12 cellular contexts compared by ENCODE assay signal in the genomic region with DNA sequence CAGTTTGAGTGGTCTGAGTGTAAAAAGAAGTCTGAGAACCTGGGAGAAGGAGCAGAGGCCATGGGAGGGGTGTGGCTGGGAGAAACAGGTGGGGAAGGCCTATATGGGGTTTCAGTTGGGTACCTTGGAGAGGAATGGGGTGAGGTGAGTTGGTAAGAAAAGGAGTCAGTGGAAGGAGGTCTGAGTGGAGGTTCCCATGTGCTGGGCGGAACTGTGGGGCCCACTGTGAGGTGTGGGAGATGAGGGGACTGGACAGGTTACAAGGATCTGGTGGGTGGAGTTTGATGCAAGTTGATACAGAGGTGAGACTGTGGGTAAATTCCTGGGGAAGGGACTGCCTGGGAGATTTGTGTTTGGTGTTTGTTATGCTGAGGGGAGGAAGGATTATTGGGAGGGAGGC. TPM values are rescaled to one million over a fixed set of nuclear protein-coding genes. Genes with fewer than 3 reads are reported as not detected.
DNase-seq lines count a peak whose midpoint lies in the region; ATAC-seq and TF ChIP-seq lines count a peak whose summit lies in the region.
"Had no signal": no experiment of that assay in that cellular context is flagged by ENCODE, and none has a peak within 500 bp of the region (broad histone marks: within the 10 kb centered on the region; RNA-seq: fewer than 3 reads in every experiment).

No MANE protein-coding gene starts in this region.

- intact Hi-C loops in Right ventricle myocardium superior (cut with DNase I), result no loop called here

- H3K4me3 Mint-ChIP-seq in activated naive CD4-positive, alpha-beta T cell treated with anti-CD3 and anti-CD28 coated beads, Interleukin-2, amount 10 ng/mL, durations not matched to agents 7 days and 5 days, result peak overlapping the region; percentile 82
- peak overlapping the region; percentile 93 for H3K4me3 Mint-ChIP-seq in WTC11
- peak overlapping the region; percentile 93 to 94 for H3K4me3 Mint-ChIP-seq in stimulated activated naive CD8-positive, alpha-beta T cell treated with anti-CD3 and anti-CD28 coated beads, Interleukin-15, amount 100 ng/mL, for 72 hours

- no peak overlapping the region for H3K27ac Mint-ChIP-seq in activated naive CD4-positive, alpha-beta T cell treated with anti-CD3 and anti-CD28 coated beads, Interleukin-2, amount 10 ng/mL, durations not matched to agents 7 days and 5 days
- peak overlapping the region; percentile 47 for H3K27ac Mint-ChIP-seq in WTC11
- peak overlapping the region; percentile 94 to 96 for H3K27ac Mint-ChIP-seq in stimulated activated naive CD8-positive, alpha-beta T cell treated with anti-CD3 and anti-CD28 coated beads, Interleukin-15, amount 100 ng/mL, for 72 hours

- H4K20me1 ChIP-seq in hepatocyte (ENCODE audit: insufficient read depth, poor library complexity, severe bottlenecking), result peaks cover 30% of the 10 kb centered on the region

- CTCF ChIA-PET in activated naive CD4-positive, alpha-beta T cell treated with anti-CD3 and anti-CD28 coated beads, Interleukin-2, amount 10 ng/mL, durations not matched to agents 7 days and 5 days (lab: Charles Lee), result no interaction called here
- CTCF ChIA-PET in WTC11 (lab: Charles Lee), result interaction anchor here (2.0 kb wide), 1 partner anchor 43 kb away, joined by 6 read pairs; no protein-coding TSS in a partner anchor

- H3K9me3 ChIP-seq in hepatocyte (ENCODE audit: low read depth), result no peaks in the 10 kb centered on the region
- H3K9me3 ChIP-seq: ascending aorta had no signal

- peaks cover 15% of the 10 kb centered on the region for H3K4me1 ChIP-seq in hepatocyte (ENCODE audit: insufficient read depth)

- H2AFZ ChIP-seq in hepatocyte, result no peak overlapping the region

- DNase-seq in activated naive CD4-positive, alpha-beta T cell treated with anti-CD3 and anti-CD28 coated beads, Interleukin-2, amount 10 ng/mL, durations not matched to agents 7 days and 5 days, result no peak
- DNase-seq in activated naive CD4-positive, alpha-beta T cell (lab: John Stamatoyannopoulos, UW), result no peak
- DNase-seq in WTC11 (ENCODE audit: low spot score) (no peak), hepatocyte (ENCODE audit: low spot score) (no peak), EL (no peak), SK-N-DZ (ENCODE audit: low spot score) (no peak), Right ventricle myocardium superior (no peak)
- DNase-seq in stimulated activated naive CD8-positive, alpha-beta T cell treated with anti-CD3 and anti-CD28 coated beads, Interleukin-15, amount 100 ng/mL, for 72 hours, result no peak
- DNase-seq: C1 segment of cervical spinal cord, erythroblast, NCI-H1694 had no signal

- no peak for ATAC-seq in WTC11
- no peak for ATAC-seq in stimulated activated naive CD8-positive, alpha-beta T cell treated with anti-CD3 and anti-CD28 coated beads, Interleukin-15, amount 100 ng/mL, for 72 hours
- no peak for ATAC-seq in Right ventricle myocardium superior (ENCODE audit: poor library complexity)

- H3K36me3 Mint-ChIP-seq in activated naive CD4-positive, alpha-beta T cell treated with anti-CD3 and anti-CD28 coated beads, Interleukin-2, amount 10 ng/mL, durations not matched to agents 7 days and 5 days, result peaks cover 36% of the 10 kb centered on the region
- peaks cover 35% of the 10 kb centered on the region for H3K36me3 Mint-ChIP-seq in WTC11

- no peak overlapping the region for H3K4me3 ChIP-seq in hepatocyte

- WGBS in hepatocyte (ENCODE audit: low lambda C conversion rate, missing lambda C conversion rate), result 89% methylated on average over 1 of the region's 1 CpG

- H3K27me3 Mint-ChIP-seq in activated naive CD4-positive, alpha-beta T cell treated with anti-CD3 and anti-CD28 coated beads, Interleukin-2, amount 10 ng/mL, durations not matched to agents 7 days and 5 days, result peaks cover 5% of the 10 kb centered on the region
- no peaks in the 10 kb centered on the region for H3K27me3 Mint-ChIP-seq in WTC11 (ENCODE audit: low read depth)
- H3K27me3 Mint-ChIP-seq in stimulated activated naive CD8-positive, alpha-beta T cell treated with anti-CD3 and anti-CD28 coated beads, Interleukin-15, amount 100 ng/mL, for 72 hours, result no peaks in the 10 kb centered on the region

- H3K9me2 ChIP-seq in hepatocyte (replicated peaks; ENCODE audit: insufficient read depth), result no peaks in the 10 kb centered on the region

- TF ChIP-seq CTCF in WTC11 (IDR thresholded peaks at IDR 0.05) (no peak), hepatocyte (IDR thresholded peaks at IDR 0.05; ENCODE audit: poor library complexity) (no peak)

- peak overlapping the region; percentile 93 for H3K4me2 ChIP-seq in hepatocyte

- H3K4me1 Mint-ChIP-seq in activated naive CD4-positive, alpha-beta T cell treated with anti-CD3 and anti-CD28 coated beads, Interleukin-2, amount 10 ng/mL, durations not matched to agents 7 days and 5 days, result peaks cover 39% of the 10 kb centered on the region
- H3K4me1 Mint-ChIP-seq in WTC11, result peaks cover 31% of the 10 kb centered on the region
- H3K4me1 Mint-ChIP-seq in stimulated activated naive CD8-positive, alpha-beta T cell treated with anti-CD3 and anti-CD28 coated beads, Interleukin-15, amount 100 ng/mL, for 72 hours, result peaks cover 44% of the 10 kb centered on the region

- peaks cover 34% of the 10 kb centered on the region for H3K79me2 ChIP-seq in hepatocyte

- H3K27ac ChIP-seq in hepatocyte, result no peak overlapping the region

- H3K36me3 ChIP-seq in hepatocyte (replicated peaks; ENCODE audit: insufficient read depth, low read depth), result no peaks in the 10 kb centered on the region

- POLR2A ChIA-PET in WTC11 (lab: Charles Lee), result no interaction called here

- H3K27me3 ChIP-seq in hepatocyte, result no peaks in the 10 kb centered on the region
- H3K27me3 ChIP-seq: ascending aorta had no signal

- H3K9me3 Mint-ChIP-seq in activated naive CD4-positive, alpha-beta T cell treated with anti-CD3 and anti-CD28 coated beads, Interleukin-2, amount 10 ng/mL, durations not matched to agents 7 days and 5 days, result no peaks in the 10 kb centered on the region
- no peaks in the 10 kb centered on the region for H3K9me3 Mint-ChIP-seq in WTC11
- H3K9me3 Mint-ChIP-seq in stimulated activated naive CD8-positive, alpha-beta T cell treated with anti-CD3 and anti-CD28 coated beads, Interleukin-15, amount 100 ng/mL, for 72 hours, result no peaks in the 10 kb centered on the region

TF ChIP-seq in WTC11, 78 proteins besides CTCF, POLR2A, EP300 and RAD21:
- TF ChIP-seq ELF4 (CRISPR knock-in tag; IDR thresholded peaks at IDR 0.05; ENCODE audit: low read depth), result no peak
- TF ChIP-seq TP53 (CRISPR knock-in tag; IDR thresholded peaks at IDR 0.05), result no peak
- TF ChIP-seq MYBL2 (CRISPR knock-in tag; IDR thresholded peaks at IDR 0.05), result no peak
- TF ChIP-seq NFATC4 (CRISPR knock-in tag; IDR thresholded peaks at IDR 0.05), result no peak

RNA-seq across cellular contexts. Expression of a gene that starts 2.1 kb away (rescaled TPM):
- total RNA-seq in WTC11 (2021) (30.6 to 34.0 TPM (median 33.4 TPM) in 3 replicates), hepatocyte (10.7 and 11.8 TPM in 2 replicates), Right ventricle myocardium superior (8.4 TPM)
- 13.3 and 13.6 TPM in 2 replicates for polyA plus RNA-seq in hepatocyte
- 15.1 and 16.2 TPM in 2 replicates for polyA plus RNA-seq in SK-N-DZ (2014; cell fraction: cytosol; rRNA removed)
- 10.9 and 12.3 TPM in 2 replicates for polyA plus RNA-seq in SK-N-DZ (2014; cell fraction: nucleus; rRNA removed)

RNA-seq across cellular contexts. Expression of a gene that starts 8.1 kb away (rescaled TPM):
- 52.3 to 71.3 TPM (median 66.3 TPM) in 3 replicates for total RNA-seq in WTC11 (2021)
- 0.60 and 0.92 TPM in 2 replicates for total RNA-seq in hepatocyte
- polyA plus RNA-seq in hepatocyte, result 0.34 and 0.50 TPM in 2 replicates
- 11.5 and 14.1 TPM in 2 replicates for polyA plus RNA-seq in SK-N-DZ (2014; cell fraction: cytosol; rRNA removed)
- 16.0 and 32.3 TPM in 2 replicates for polyA plus RNA-seq in SK-N-DZ (2014; cell fraction: nucleus; rRNA removed)
- total RNA-seq in Right ventricle myocardium superior, result 4.0 TPM

RNA-seq across cellular contexts. Expression of a gene that starts 54.2 kb away (rescaled TPM):
- total RNA-seq in WTC11 (2021) (6.0 to 7.7 TPM (median 6.6 TPM) in 3 replicates), hepatocyte (0.16 TPM in 1 of 2 replicates, not detected in the other), Right ventricle myocardium superior (0.91 TPM)
- polyA plus RNA-seq in hepatocyte, result 0.15 and 0.52 TPM in 2 replicates
- polyA plus RNA-seq in SK-N-DZ (2014; cell fraction: cytosol; rRNA removed), result 7.5 and 9.4 TPM in 2 replicates
- 11.8 and 35.8 TPM in 2 replicates for polyA plus RNA-seq in SK-N-DZ (2014; cell fraction: nucleus; rRNA removed)
- total RNA-seq: ascending aorta had no signal

Comparison
In these comparisons a context has a peak if more than half of its experiments do, and no peak if none do; other contexts are left out.
1. RNA of a gene that starts 8.1 kb away (total RNA-seq): 52.3 to 71.3 TPM in WTC11; 4.0 TPM in Right ventricle myocardium superior (single experiment) and 0.60 to 0.92 TPM in hepatocyte; every median in the first group is over 10 times any median in the second.
2. Peak in every context shown above with its lines, with median percentiles within 50 percentile points of each other: H3K4me3 Mint-ChIP-seq.